Comparison of ENCODE assay signal across 14 cellular contexts in the genomic region with DNA sequence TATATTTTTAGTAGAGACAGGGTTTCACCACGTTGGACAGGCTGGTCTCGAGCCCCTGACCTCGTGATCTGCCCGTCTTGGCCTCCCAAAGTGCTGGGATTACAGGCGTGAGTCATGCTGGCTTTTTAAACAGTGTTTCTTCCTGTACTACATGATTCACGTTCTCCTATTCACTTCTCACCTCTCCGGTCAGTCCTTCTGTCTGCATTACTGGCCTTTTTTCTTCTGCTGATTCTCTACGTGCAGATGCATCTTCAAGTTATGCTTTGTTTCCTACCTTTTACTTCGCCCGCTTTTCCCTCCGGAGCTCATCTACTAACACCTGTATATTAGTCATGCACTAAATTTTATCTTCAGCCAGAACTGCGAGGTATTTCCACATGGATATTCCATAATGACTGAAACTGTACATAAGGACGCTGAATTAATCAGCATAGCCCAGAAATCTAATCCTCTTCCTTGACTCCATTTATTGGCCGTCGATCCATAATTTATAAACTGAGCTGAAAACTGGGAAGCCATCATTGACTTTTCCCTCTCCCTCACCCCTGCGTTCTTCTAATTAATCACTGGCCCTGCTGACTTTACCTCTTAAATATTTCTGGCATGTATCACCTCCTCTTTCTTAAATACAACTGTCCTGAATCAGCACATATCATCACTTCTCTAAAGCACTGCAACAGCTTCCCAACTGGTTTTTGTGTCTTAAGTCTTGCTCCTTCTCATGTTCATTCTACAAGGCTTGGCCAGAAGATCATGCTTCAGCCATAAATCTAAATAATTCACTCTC.
DNase-seq lines count a peak whose midpoint lies in the region; ATAC-seq and TF ChIP-seq lines count a peak whose summit lies in the region.
"Had no signal": no experiment of that assay in that cellular context is flagged by ENCODE, and none has a peak within 500 bp of the region (broad histone marks: within the 10 kb centered on the region; RNA-seq: fewer than 3 reads in every experiment).

No MANE protein-coding gene starts in this region.

- H3K9me3 Mint-ChIP-seq in stimulated activated memory B cell treated with anti-CD40 and anti-IgM and Interleukin-4, amounts not matched to agents 10 μg/mL and 1 μg/mL and 100 μg/mL, for 72 hours, result peaks cover 13% of the 10 kb centered on the region
- H3K9me3 Mint-ChIP-seq: activated B cell treated with CpG ODN at 0.5 μM for 24 hours had no signal

- peak overlapping the region; percentile 88 for H3K27ac ChIP-seq in epithelial cell of prostate
- H3K27ac ChIP-seq in osteoblast (ENCODE audit: low read depth, low read length), result no peak overlapping the region
- H3K27ac ChIP-seq: BLaER1, pancreas had no signal

- H3K4me1 ChIP-seq in osteoblast (ENCODE audit: insufficient read depth, low read length), result peaks cover 10% of the 10 kb centered on the region
- H3K4me1 ChIP-seq: BLaER1, pancreas had no signal

- no peaks in the 10 kb centered on the region for H3K27me3 Mint-ChIP-seq in stimulated activated memory B cell treated with anti-CD40 and anti-IgM and Interleukin-4, amounts not matched to agents 10 μg/mL and 1 μg/mL and 100 μg/mL, for 72 hours
- H3K27me3 Mint-ChIP-seq: activated B cell treated with CpG ODN at 0.5 μM for 24 hours had no signal

- intact Hi-C loops in head of caudate nucleus (cut with DNase I), result no loop called here

- DNase-seq in GM03348 (ENCODE audit: low spot score) (peak; percentile 39), RKO (ENCODE audit: low spot score) (peak; percentile 6), epithelial cell of prostate (ENCODE audit: low read depth, low spot score) (peak; percentile 81), osteoblast (ENCODE audit: insufficient read length, low spot score, missing footprints) (peak; percentile 59), head of caudate nucleus (no peak), SKM-1 treated with dmso at 0.1 percent for 144 hours (lab: John Stamatoyannopoulos, UW; ENCODE audit: unreplicated experiment) (no peak)
- DNase-seq: activated B cell treated with CpG ODN at 0.5 μM for 24 hours, GF-D8, hypothalamus, pancreas, SIG-M5 had no signal

- H3K4me3 ChIP-seq in osteoblast (ENCODE audit: insufficient read depth, low read length), result no peak overlapping the region
- H3K4me3 ChIP-seq: BLaER1, pancreas had no signal

- no peak overlapping the region for H3K27ac Mint-ChIP-seq in stimulated activated memory B cell treated with anti-CD40 and anti-IgM and Interleukin-4, amounts not matched to agents 10 μg/mL and 1 μg/mL and 100 μg/mL, for 72 hours
- H3K27ac Mint-ChIP-seq: activated B cell treated with CpG ODN at 0.5 μM for 24 hours had no signal

- H3K27me3 ChIP-seq in osteoblast (ENCODE audit: insufficient read depth, low read length), result no peaks in the 10 kb centered on the region
- H3K27me3 ChIP-seq: BLaER1, pancreas had no signal

- H3K9me3 ChIP-seq in osteoblast (ENCODE audit: low read depth, low read length), result no peaks in the 10 kb centered on the region
- H3K9me3 ChIP-seq: BLaER1, pancreas had no signal

- H3K4me3 Mint-ChIP-seq in stimulated activated memory B cell treated with anti-CD40 and anti-IgM and Interleukin-4, amounts not matched to agents 10 μg/mL and 1 μg/mL and 100 μg/mL, for 72 hours, result no peak overlapping the region
- H3K4me3 Mint-ChIP-seq: activated B cell treated with CpG ODN at 0.5 μM for 24 hours had no signal

- H3K4me1 Mint-ChIP-seq in stimulated activated memory B cell treated with anti-CD40 and anti-IgM and Interleukin-4, amounts not matched to agents 10 μg/mL and 1 μg/mL and 100 μg/mL, for 72 hours, result no peaks in the 10 kb centered on the region
- H3K4me1 Mint-ChIP-seq: activated B cell treated with CpG ODN at 0.5 μM for 24 hours had no signal

- no peaks in the 10 kb centered on the region for H4K20me1 ChIP-seq in osteoblast (ENCODE audit: insufficient read depth, low read length)
- H4K20me1 ChIP-seq: BLaER1 had no signal

- H2AFZ ChIP-seq in osteoblast (ENCODE audit: low read length), result no peak overlapping the region

- ATAC-seq in GM21381 (IDR thresholded peaks at IDR 0.05; ENCODE audit: unreplicated experiment), result no peak
- no peak for ATAC-seq in stimulated activated memory B cell treated with anti-CD40 and anti-IgM and Interleukin-4, amounts not matched to agents 10 μg/mL and 1 μg/mL and 100 μg/mL, for 72 hours
- ATAC-seq: pancreas had no signal

- no peaks in the 10 kb centered on the region for H3K36me3 Mint-ChIP-seq in stimulated activated memory B cell treated with anti-CD40 and anti-IgM and Interleukin-4, amounts not matched to agents 10 μg/mL and 1 μg/mL and 100 μg/mL, for 72 hours

- no peak for TF ChIP-seq CTCF in osteoblast (IDR thresholded peaks at IDR 0.05; ENCODE audit: extremely low read depth, low read depth, low read length)

- no peak overlapping the region for H3K4me2 ChIP-seq in osteoblast (ENCODE audit: insufficient read depth, low read length)
- H3K4me2 ChIP-seq: BLaER1 had no signal

- no peaks in the 10 kb centered on the region for H3K36me3 ChIP-seq in osteoblast (ENCODE audit: insufficient read depth, low read length)
- H3K36me3 ChIP-seq: BLaER1, pancreas had no signal

- H3K79me2 ChIP-seq in osteoblast (ENCODE audit: insufficient read depth, low read length), result no peaks in the 10 kb centered on the region

Comparison
In these comparisons a context has a peak if more than half of its experiments do, and no peak if none do; other contexts are left out.
1. DNase-seq: peak in GM03348 (single experiment), RKO (single experiment), epithelial cell of prostate (single experiment) and osteoblast (single experiment); none in head of caudate nucleus (0 of 42) and SKM-1 treated with dmso at 0.1 percent for 144 hours (single experiment).